Comparison of ENCODE assay signal across 1 cellular context in the genomic region with DNA sequence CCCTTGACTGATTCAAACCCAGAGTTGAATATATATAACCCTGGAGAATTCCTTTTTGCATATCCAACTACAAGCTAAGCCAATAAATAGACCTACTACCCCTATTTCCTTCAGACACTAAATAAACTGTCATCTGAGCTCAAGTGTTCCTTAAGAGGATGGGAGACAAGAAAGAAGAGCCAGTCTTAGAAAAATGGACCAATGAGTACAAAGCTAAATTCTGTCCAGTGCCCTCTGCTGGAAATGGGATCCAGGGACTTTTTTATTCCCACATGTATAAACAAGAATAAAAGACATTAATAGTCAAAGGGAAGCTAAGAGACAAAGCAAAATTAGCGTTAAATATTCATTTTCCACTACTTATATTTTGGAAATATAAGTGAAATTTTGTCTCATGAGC.
TF ChIP-seq lines count a peak whose summit lies in the region.

No MANE protein-coding gene starts in this region.

TF ChIP-seq in HepG2, 621 proteins besides CTCF, POLR2A, EP300 and RAD21:
- TF ChIP-seq ZNF607 (CRISPR knock-in tag; IDR thresholded peaks at IDR 0.05; ENCODE audit: borderline replicate concordance) (no peak), ZKSCAN5 (CRISPR knock-in tag; IDR thresholded peaks at IDR 0.05) (no peak), JUNB (CRISPR knock-in tag; IDR thresholded peaks at IDR 0.05; ENCODE audit: borderline replicate concordance) (no peak), ZNF337 (CRISPR knock-in tag; IDR thresholded peaks at IDR 0.05; ENCODE audit: borderline replicate concordance, low read depth) (no peak), POLR2AphosphoS5 (IDR thresholded peaks at IDR 0.05; ENCODE audit: low read depth, low read length) (peak; percentile 36; the same call in 1 of the 2 replicates), AFF4 (CRISPR knock-in tag; IDR thresholded peaks at IDR 0.05) (no peak; the same call in 1 of the 2 replicates), NR2F6 (IDR thresholded peaks at IDR 0.05) (no peak), NR2F6 (CRISPR knock-in tag; IDR thresholded peaks at IDR 0.05) (no peak), ETV5 (CRISPR knock-in tag; IDR thresholded peaks at IDR 0.05; ENCODE audit: borderline replicate concordance) (no peak), RNF2 (conservative IDR thresholded peaks at IDR 0.05; ENCODE audit: low read depth) (no peak), ZEB1 (IDR thresholded peaks at IDR 0.05; ENCODE audit: insufficient replicate concordance, low read depth) (no peak), FIP1L1 (IDR thresholded peaks at IDR 0.05; ENCODE audit: borderline replicate concordance, insufficient read depth, low read depth, low read length) (no peak), AGO2 (optimal IDR thresholded peaks at IDR 0.05; ENCODE audit: low read depth, low read length) (peak; percentile 75), ZNF670 (CRISPR knock-in tag; IDR thresholded peaks at IDR 0.05; ENCODE audit: borderline replicate concordance) (no peak), ATM (IDR thresholded peaks at IDR 0.05; ENCODE audit: borderline replicate concordance) (no peak), TGIF2 (CRISPR knock-in tag; IDR thresholded peaks at IDR 0.05) (no peak), PAF1 (CRISPR knock-in tag; IDR thresholded peaks at IDR 0.05) (peak; percentile 83; the same call in 1 of the 2 replicates), FOXJ3 (CRISPR knock-in tag; IDR thresholded peaks at IDR 0.05; ENCODE audit: borderline replicate concordance) (no peak), UBTF (CRISPR knock-in tag; IDR thresholded peaks at IDR 0.05) (no peak)
- TF ChIP-seq, protein P1, sequence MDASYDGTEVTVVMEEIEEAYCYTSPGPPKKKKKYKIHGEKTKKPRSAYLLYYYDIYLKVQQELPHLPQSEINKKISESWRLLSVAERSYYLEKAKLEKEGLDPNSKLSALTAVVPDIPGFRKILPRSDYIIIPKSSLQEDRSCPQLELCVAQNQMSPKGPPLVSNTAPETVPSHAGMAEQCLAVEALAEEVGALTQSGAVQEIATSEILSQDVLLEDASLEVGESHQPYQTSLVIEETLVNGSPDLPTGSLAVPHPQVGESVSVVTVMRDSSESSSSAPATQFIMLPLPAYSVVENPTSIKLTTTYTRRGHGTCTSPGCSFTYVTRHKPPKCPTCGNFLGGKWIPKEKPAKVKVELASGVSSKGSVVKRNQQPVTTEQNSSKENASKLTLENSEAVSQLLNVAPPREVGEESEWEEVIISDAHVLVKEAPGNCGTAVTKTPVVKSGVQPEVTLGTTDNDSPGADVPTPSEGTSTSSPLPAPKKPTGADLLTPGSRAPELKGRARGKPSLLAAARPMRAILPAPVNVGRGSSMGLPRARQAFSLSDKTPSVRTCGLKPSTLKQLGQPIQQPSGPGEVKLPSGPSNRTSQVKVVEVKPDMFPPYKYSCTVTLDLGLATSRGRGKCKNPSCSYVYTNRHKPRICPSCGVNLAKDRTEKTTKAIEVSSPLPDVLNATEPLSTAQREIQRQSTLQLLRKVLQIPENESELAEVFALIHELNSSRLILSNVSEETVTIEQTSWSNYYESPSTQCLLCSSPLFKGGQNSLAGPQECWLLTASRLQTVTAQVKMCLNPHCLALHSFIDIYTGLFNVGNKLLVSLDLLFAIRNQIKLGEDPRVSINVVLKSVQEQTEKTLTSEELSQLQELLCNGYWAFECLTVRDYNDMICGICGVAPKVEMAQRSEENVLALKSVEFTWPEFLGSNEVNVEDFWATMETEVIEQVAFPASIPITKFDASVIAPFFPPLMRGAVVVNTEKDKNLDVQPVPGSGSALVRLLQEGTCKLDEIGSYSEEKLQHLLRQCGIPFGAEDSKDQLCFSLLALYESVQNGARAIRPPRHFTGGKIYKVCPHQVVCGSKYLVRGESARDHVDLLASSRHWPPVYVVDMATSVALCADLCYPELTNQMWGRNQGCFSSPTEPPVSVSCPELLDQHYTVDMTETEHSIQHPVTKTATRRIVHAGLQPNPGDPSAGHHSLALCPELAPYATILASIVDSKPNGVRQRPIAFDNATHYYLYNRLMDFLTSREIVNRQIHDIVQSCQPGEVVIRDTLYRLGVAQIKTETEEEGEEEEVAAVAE (CRISPR knock-in tag; IDR thresholded peaks at IDR 0.05; ENCODE audit: borderline replicate concordance), result no peak
- TF ChIP-seq, protein P2, sequence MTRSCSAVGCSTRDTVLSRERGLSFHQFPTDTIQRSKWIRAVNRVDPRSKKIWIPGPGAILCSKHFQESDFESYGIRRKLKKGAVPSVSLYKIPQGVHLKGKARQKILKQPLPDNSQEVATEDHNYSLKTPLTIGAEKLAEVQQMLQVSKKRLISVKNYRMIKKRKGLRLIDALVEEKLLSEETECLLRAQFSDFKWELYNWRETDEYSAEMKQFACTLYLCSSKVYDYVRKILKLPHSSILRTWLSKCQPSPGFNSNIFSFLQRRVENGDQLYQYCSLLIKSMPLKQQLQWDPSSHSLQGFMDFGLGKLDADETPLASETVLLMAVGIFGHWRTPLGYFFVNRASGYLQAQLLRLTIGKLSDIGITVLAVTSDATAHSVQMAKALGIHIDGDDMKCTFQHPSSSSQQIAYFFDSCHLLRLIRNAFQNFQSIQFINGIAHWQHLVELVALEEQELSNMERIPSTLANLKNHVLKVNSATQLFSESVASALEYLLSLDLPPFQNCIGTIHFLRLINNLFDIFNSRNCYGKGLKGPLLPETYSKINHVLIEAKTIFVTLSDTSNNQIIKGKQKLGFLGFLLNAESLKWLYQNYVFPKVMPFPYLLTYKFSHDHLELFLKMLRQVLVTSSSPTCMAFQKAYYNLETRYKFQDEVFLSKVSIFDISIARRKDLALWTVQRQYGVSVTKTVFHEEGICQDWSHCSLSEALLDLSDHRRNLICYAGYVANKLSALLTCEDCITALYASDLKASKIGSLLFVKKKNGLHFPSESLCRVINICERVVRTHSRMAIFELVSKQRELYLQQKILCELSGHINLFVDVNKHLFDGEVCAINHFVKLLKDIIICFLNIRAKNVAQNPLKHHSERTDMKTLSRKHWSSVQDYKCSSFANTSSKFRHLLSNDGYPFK (CRISPR knock-in tag; IDR thresholded peaks at IDR 0.05; ENCODE audit: borderline replicate concordance), result no peak
- TF ChIP-seq, protein P3, sequence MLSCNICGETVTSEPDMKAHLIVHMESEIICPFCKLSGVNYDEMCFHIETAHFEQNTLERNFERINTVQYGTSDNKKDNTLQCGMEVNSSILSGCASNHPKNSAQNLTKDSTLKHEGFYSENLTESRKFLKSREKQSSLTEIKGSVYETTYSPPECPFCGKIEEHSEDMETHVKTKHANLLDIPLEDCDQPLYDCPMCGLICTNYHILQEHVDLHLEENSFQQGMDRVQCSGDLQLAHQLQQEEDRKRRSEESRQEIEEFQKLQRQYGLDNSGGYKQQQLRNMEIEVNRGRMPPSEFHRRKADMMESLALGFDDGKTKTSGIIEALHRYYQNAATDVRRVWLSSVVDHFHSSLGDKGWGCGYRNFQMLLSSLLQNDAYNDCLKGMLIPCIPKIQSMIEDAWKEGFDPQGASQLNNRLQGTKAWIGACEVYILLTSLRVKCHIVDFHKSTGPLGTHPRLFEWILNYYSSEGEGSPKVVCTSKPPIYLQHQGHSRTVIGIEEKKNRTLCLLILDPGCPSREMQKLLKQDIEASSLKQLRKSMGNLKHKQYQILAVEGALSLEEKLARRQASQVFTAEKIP (CRISPR knock-in tag; IDR thresholded peaks at IDR 0.05; ENCODE audit: borderline replicate concordance), result no peak
- TF ChIP-seq, protein P4, sequence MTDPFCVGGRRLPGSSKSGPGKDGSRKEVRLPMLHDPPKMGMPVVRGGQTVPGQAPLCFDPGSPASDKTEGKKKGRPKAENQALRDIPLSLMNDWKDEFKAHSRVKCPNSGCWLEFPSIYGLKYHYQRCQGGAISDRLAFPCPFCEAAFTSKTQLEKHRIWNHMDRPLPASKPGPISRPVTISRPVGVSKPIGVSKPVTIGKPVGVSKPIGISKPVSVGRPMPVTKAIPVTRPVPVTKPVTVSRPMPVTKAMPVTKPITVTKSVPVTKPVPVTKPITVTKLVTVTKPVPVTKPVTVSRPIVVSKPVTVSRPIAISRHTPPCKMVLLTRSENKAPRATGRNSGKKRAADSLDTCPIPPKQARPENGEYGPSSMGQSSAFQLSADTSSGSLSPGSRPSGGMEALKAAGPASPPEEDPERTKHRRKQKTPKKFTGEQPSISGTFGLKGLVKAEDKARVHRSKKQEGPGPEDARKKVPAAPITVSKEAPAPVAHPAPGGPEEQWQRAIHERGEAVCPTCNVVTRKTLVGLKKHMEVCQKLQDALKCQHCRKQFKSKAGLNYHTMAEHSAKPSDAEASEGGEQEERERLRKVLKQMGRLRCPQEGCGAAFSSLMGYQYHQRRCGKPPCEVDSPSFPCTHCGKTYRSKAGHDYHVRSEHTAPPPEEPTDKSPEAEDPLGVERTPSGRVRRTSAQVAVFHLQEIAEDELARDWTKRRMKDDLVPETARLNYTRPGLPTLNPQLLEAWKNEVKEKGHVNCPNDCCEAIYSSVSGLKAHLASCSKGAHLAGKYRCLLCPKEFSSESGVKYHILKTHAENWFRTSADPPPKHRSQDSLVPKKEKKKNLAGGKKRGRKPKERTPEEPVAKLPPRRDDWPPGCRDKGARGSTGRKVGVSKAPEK (CRISPR knock-in tag; IDR thresholded peaks at IDR 0.05; ENCODE audit: borderline replicate concordance), result no peak
